ENCODE assay signal across 20 cellular contexts in genomic region chr5:173750538-173751265, GRCh38.
DNase-seq lines count a peak whose midpoint lies in the region; ATAC-seq and TF ChIP-seq lines count a peak whose summit lies in the region.
"Had no signal": no experiment of that assay in that cellular context is flagged by ENCODE, and none has a peak within 500 bp of the region (broad histone marks: within the 10 kb centered on the region; RNA-seq: fewer than 3 reads in every experiment).

No MANE protein-coding gene starts in this region.

- no CpG with 5 or more reads among the region's 9 CpGs for WGBS in trophoblast cell (ENCODE audit: extremely low coverage, insufficient coverage, insufficient read length)

- no peak overlapping the region for H2BK5ac ChIP-seq in trophoblast cell (ENCODE audit: low read depth, low read length, poor library complexity)

- H3K27ac ChIP-seq in OCI-LY1 (ENCODE audit: low read depth, low read length, poor library complexity, severe bottlenecking) (peak overlapping the region; percentile 69), trophoblast cell (ENCODE audit: low read depth, low read length) (no peak overlapping the region)
- H3K27ac ChIP-seq: foreskin keratinocyte, neural progenitor cell, prostate gland, uterus had no signal

- H3F3A ChIP-seq in OCI-LY1 (ENCODE audit: insufficient read depth, low read length), result peaks cover 6% of the 10 kb centered on the region; the same call in 1 of the 2 replicates

- H3K9ac ChIP-seq in OCI-LY1 (ENCODE audit: low read length) (peak overlapping the region; percentile 11; the same call in 1 of the 2 replicates), trophoblast cell (ENCODE audit: low read length) (no peak overlapping the region)
- H3K9ac ChIP-seq: neural progenitor cell, SK-N-SH had no signal

- H3K4me3 ChIP-seq in OCI-LY1 (ENCODE audit: low read depth, low read length, poor library complexity, severe bottlenecking), result no peak overlapping the region
- no peak overlapping the region for H3K4me3 ChIP-seq in trophoblast cell (ENCODE audit: low read depth, low read length)
- H3K4me3 ChIP-seq: neural progenitor cell, prostate gland, uterus had no signal

- H4K8ac ChIP-seq in trophoblast cell (ENCODE audit: low read depth, low read length), result no peak overlapping the region

- peaks cover 57% of the 10 kb centered on the region for H3K4me1 ChIP-seq in OCI-LY1 (ENCODE audit: insufficient read depth, low read length, severe bottlenecking)
- peaks cover 7 to 13% of the 10 kb centered on the region in 2 experiments for H3K4me1 ChIP-seq in trophoblast cell (ENCODE audit: control insufficient read depth in 1 of 2, insufficient read depth in 2 of 2, low read length in 2 of 2)
- H3K4me1 ChIP-seq: foreskin keratinocyte, prostate gland, uterus had no signal

- no peak overlapping the region for H4K12ac ChIP-seq in trophoblast cell (ENCODE audit: low read depth, low read length)

- no peaks in the 10 kb centered on the region for H3K9me2 ChIP-seq in OCI-LY1 (ENCODE audit: low read depth, low read length)
- H3K9me2 ChIP-seq: SK-N-SH had no signal

- H3K79me1 ChIP-seq in trophoblast cell (ENCODE audit: low read length), result peaks cover 5% of the 10 kb centered on the region

- H2BK120ac ChIP-seq in trophoblast cell (ENCODE audit: insufficient read depth, low read length, poor library complexity), result no peak overlapping the region

- H3K9me3 ChIP-seq in OCI-LY1 (ENCODE audit: low read length) (no peaks in the 10 kb centered on the region), trophoblast cell (ENCODE audit: insufficient read depth, low read depth, low read length) (no peaks in the 10 kb centered on the region)
- H3K9me3 ChIP-seq: prostate gland, SK-N-SH, uterus had no signal

- H2AK5ac ChIP-seq in trophoblast cell (ENCODE audit: low read length), result peak overlapping the region; percentile 88

- no peak overlapping the region for H3K18ac ChIP-seq in trophoblast cell (ENCODE audit: low read length)

- H3K14ac ChIP-seq in trophoblast cell (ENCODE audit: low read length), result no peak overlapping the region

- H3K27me3 ChIP-seq in OCI-LY1 (ENCODE audit: insufficient read depth, low read length), result no peaks in the 10 kb centered on the region
- no peaks in the 10 kb centered on the region for H3K27me3 ChIP-seq in trophoblast cell (ENCODE audit: insufficient read depth, low read length)
- H3K27me3 ChIP-seq: foreskin keratinocyte, neural progenitor cell, uterus had no signal

- peak overlapping the region; percentile 12 for H4K91ac ChIP-seq in trophoblast cell (ENCODE audit: low read depth, low read length)

- ATAC-seq in GM18520 (IDR thresholded peaks at IDR 0.05; ENCODE audit: unreplicated experiment), result peak; percentile 55
- ATAC-seq in GM21515 (IDR thresholded peaks at IDR 0.05; ENCODE audit: unreplicated experiment), result peak; percentile 51
- no peak for ATAC-seq in GM18498 (IDR thresholded peaks at IDR 0.05; ENCODE audit: unreplicated experiment)
- ATAC-seq in GM18517 (IDR thresholded peaks at IDR 0.05; ENCODE audit: unreplicated experiment), result no peak
- ATAC-seq: activated T-helper 17 cell treated with anti-CD3 and anti-CD28 coated beads, Interleukin-2, amount 50 U/mL, for 72 hours; foreskin keratinocyte had no signal

- no peaks in the 10 kb centered on the region for H4K20me1 ChIP-seq in OCI-LY1 (ENCODE audit: insufficient read depth, low read length)

- H3K4me2 ChIP-seq in OCI-LY1 (ENCODE audit: low read length), result peak overlapping the region; percentile 43; the same call in 1 of the 2 replicates
- H3K4me2 ChIP-seq in trophoblast cell (ENCODE audit: low read length), result no peak overlapping the region
- H3K4me2 ChIP-seq: neural progenitor cell, SK-N-SH had no signal

- H3K79me2 ChIP-seq in OCI-LY1 (ENCODE audit: insufficient read depth, low read length) (no peaks in the 10 kb centered on the region), trophoblast cell (ENCODE audit: control insufficient read depth, insufficient read depth, low read length, poor library complexity) (no peaks in the 10 kb centered on the region)

- H3K4ac ChIP-seq in trophoblast cell (ENCODE audit: low read depth, low read length), result no peak overlapping the region

- DNase-seq in trophoblast cell, result no peak
- no peak for DNase-seq in NCI-H2227 treated with DMSO at 0.1 percent for 48 hours (lab: John Stamatoyannopoulos, UW)
- no peak for DNase-seq in NCI-H446 treated with DMSO at 0.1 percent for 48 hours (lab: John Stamatoyannopoulos, UW)
- DNase-seq: activated CD8-positive, alpha-beta memory T cell treated with anti-CD3 and anti-CD28 coated beads, Interleukin-2, amount 50 U/mL, for 4 hours; activated naive CD8-positive, alpha-beta T cell treated with anti-CD3 and anti-CD28 coated beads, Interleukin-2, amount 10 ng/mL, durations not matched to agents 7 days and 5 days; cerebellar nuclear complex; effector memory CD4-positive, alpha-beta T cell; foreskin keratinocyte; NCI-H1436; NCI-H524; SK-N-SH; uterus had no signal

- no peak for TF ChIP-seq CTCF in OCI-LY1 (IDR thresholded peaks at IDR 0.05; ENCODE audit: low read length)

- peak overlapping the region; percentile 11 for H2BK12ac ChIP-seq in trophoblast cell (ENCODE audit: low read length)

- H2AFZ ChIP-seq in OCI-LY1 (ENCODE audit: low read length) (no peak overlapping the region), trophoblast cell (ENCODE audit: insufficient read depth, low read length, poor library complexity) (no peak overlapping the region)
- H2AFZ ChIP-seq: neural progenitor cell had no signal

- H3K36me3 ChIP-seq in OCI-LY1 (ENCODE audit: insufficient read depth, low read length) (no peaks in the 10 kb centered on the region), trophoblast cell (ENCODE audit: control insufficient read depth in 1 of 2, insufficient read depth in 2 of 2, low read length in 2 of 2) (no peaks in the 10 kb centered on the region)
- H3K36me3 ChIP-seq: neural progenitor cell, prostate gland, uterus had no signal

- H3K23ac ChIP-seq in trophoblast cell (ENCODE audit: low read length), result no peak overlapping the region

Comparison
In these comparisons a context has a peak if more than half of its experiments do, and no peak if none do; other contexts are left out.
1. ATAC-seq: peak in GM18520 (single experiment) and GM21515 (single experiment); none in GM18498 (single experiment) and GM18517 (single experiment).